In genomic region chr19:4154571-4155312, GRCh38 we compare ENCODE assay signal across 28 cellular contexts. TPM values are rescaled to one million over a fixed set of nuclear protein-coding genes. Genes with fewer than 3 reads are reported as not detected.
"Had no signal": no experiment of that assay in that cellular context is flagged by ENCODE, and none has a peak within 500 bp of the region (broad histone marks: within the 10 kb centered on the region; RNA-seq: fewer than 3 reads in every experiment).

No MANE protein-coding gene starts in this region.

- H3K27ac Mint-ChIP-seq: activated CD4-positive, alpha-beta memory T cell treated with anti-CD3 and anti-CD28 coated beads for 36 hours; activated CD4-positive, alpha-beta T cell treated with anti-CD3 and anti-CD28 coated beads, Interleukin-2, amount 10 ng/mL, durations not matched to agents 7 days and 5 days; activated naive CD4-positive, alpha-beta T cell treated with anti-CD3 and anti-CD28 coated beads, Interleukin-2, amount 50 U/mL, for 24 hours; activated naive CD8-positive, alpha-beta T cell treated with anti-CD3 and anti-CD28 coated beads, Interleukin-2, amount 50 U/mL, for 24 hours; activated T-cell treated with anti-CD3 and anti-CD28 coated beads, Interleukin-2, amount 50 U/mL, for 72 hours; activated T-helper 2 cell treated with anti-CD3 and anti-CD28 coated beads, Interferon-gamma antibody, Interleukin-2, Interleukin-4, amounts not matched to agents 10 μg/mL and 5 μg/mL and 100 μg/mL, durations not matched to agents 14 hours and 24 hours and 36 hours had no signal

- H3K27me3 Mint-ChIP-seq: activated CD4-positive, alpha-beta memory T cell treated with anti-CD3 and anti-CD28 coated beads for 36 hours; activated naive CD4-positive, alpha-beta T cell treated with anti-CD3 and anti-CD28 coated beads, Interleukin-2, amount 50 U/mL, for 24 hours had no signal

- H3K4me3 Mint-ChIP-seq: activated CD4-positive, alpha-beta memory T cell treated with anti-CD3 and anti-CD28 coated beads for 36 hours; activated CD4-positive, alpha-beta T cell treated with anti-CD3 and anti-CD28 coated beads, Interleukin-2, amount 10 ng/mL, durations not matched to agents 7 days and 5 days; activated naive CD4-positive, alpha-beta T cell treated with anti-CD3 and anti-CD28 coated beads, Interleukin-2, amount 50 U/mL, for 24 hours; activated naive CD8-positive, alpha-beta T cell treated with anti-CD3 and anti-CD28 coated beads, Interleukin-2, amount 50 U/mL, for 24 hours; activated T-cell treated with anti-CD3 and anti-CD28 coated beads, Interleukin-2, amount 50 U/mL, for 72 hours; central memory CD8-positive, alpha-beta T cell had no signal

- H3K9ac ChIP-seq: SK-N-SH had no signal

- H3K4me3 ChIP-seq: ascending aorta, body of pancreas, SJCRH30 had no signal

- FAIRE-seq: bronchial epithelial cell had no signal

- ATAC-seq: activated naive CD8-positive, alpha-beta T cell treated with anti-CD3 and anti-CD28 coated beads, Interleukin-2, amount 50 U/mL, for 24 hours; activated T-cell treated with anti-CD3 and anti-CD28 coated beads, Interleukin-2, amount 50 U/mL, for 72 hours; body of pancreas; Panc1 had no signal

- H3K9me3 ChIP-seq: ascending aorta, body of pancreas, SJCRH30, SK-N-SH had no signal

- H3K27ac ChIP-seq: ascending aorta, body of pancreas, RWPE1, SJCRH30, VCaP had no signal

- H3K9me3 Mint-ChIP-seq: activated CD4-positive, alpha-beta memory T cell treated with anti-CD3 and anti-CD28 coated beads for 36 hours; activated CD4-positive, alpha-beta T cell treated with anti-CD3 and anti-CD28 coated beads, Interleukin-2, amount 10 ng/mL, durations not matched to agents 7 days and 5 days; activated naive CD4-positive, alpha-beta T cell treated with anti-CD3 and anti-CD28 coated beads, Interleukin-2, amount 50 U/mL, for 24 hours; activated naive CD8-positive, alpha-beta T cell treated with anti-CD3 and anti-CD28 coated beads, Interleukin-2, amount 50 U/mL, for 24 hours; activated T-cell treated with anti-CD3 and anti-CD28 coated beads, Interleukin-2, amount 50 U/mL, for 72 hours; activated T-helper 2 cell treated with anti-CD3 and anti-CD28 coated beads, Interferon-gamma antibody, Interleukin-2, Interleukin-4, amounts not matched to agents 10 μg/mL and 5 μg/mL and 100 μg/mL, durations not matched to agents 14 hours and 24 hours and 36 hours; central memory CD8-positive, alpha-beta T cell had no signal

- H3K36me3 Mint-ChIP-seq: activated CD4-positive, alpha-beta memory T cell treated with anti-CD3 and anti-CD28 coated beads for 36 hours; activated naive CD4-positive, alpha-beta T cell treated with anti-CD3 and anti-CD28 coated beads, Interleukin-2, amount 50 U/mL, for 24 hours had no signal

- H3K9me2 ChIP-seq: SK-N-SH had no signal

- H3K27me3 ChIP-seq: ascending aorta, body of pancreas had no signal

- H3K36me3 ChIP-seq: ascending aorta, SJCRH30 had no signal

- H3K4me2 ChIP-seq: SK-N-SH had no signal

- H3K4me1 ChIP-seq: ascending aorta, SJCRH30 had no signal

- DNase-seq: activated CD4-positive, alpha-beta memory T cell treated with anti-CD3 and anti-CD28 coated beads for 36 hours; activated CD4-positive, alpha-beta T cell treated with anti-CD3 and anti-CD28 coated beads, Interleukin-2, amount 10 ng/mL, durations not matched to agents 7 days and 5 days; activated CD4-positive, CD25-positive, alpha-beta regulatory T cell; activated CD8-positive, alpha-beta memory T cell treated with anti-CD3 and anti-CD28 coated beads, Interleukin-2, amount 50 U/mL, for 4 hours; activated gamma-delta T cell treated with Interleukin-2 at 50 U/mL for 16 hours; activated naive CD8-positive, alpha-beta T cell treated with anti-CD3 and anti-CD28 coated beads, Interleukin-2, amount 50 U/mL, for 24 hours; activated T-cell treated with anti-CD3 and anti-CD28 coated beads, Interleukin-2, amount 50 U/mL, for 72 hours; amniotic stem cell; body of pancreas; Kasumi-1; NCI-H1048; NCI-H146; NCI-H187 treated with DMSO at 0.1 percent for 48 hours; NCI-H2081 treated with DMSO at 0.1 percent for 48 hours; NCI-H446; OCI-M1; Right ventricle myocardium superior; SJCRH30; SK-N-SH; T-helper 1 cell had no signal

RNA-seq across cellular contexts. Expression of gene CREB3L3, which starts 1.3 kb away (rescaled TPM):
- total RNA-seq: activated CD4-positive, alpha-beta memory T cell treated with anti-CD3 and anti-CD28 coated beads for 36 hours; bronchial epithelial cell; Right ventricle myocardium superior; SJCRH30 had no signal

RNA-seq across cellular contexts. Expression of gene ANKRD24, which starts 27.7 kb away (rescaled TPM):
- total RNA-seq: ascending aorta had no signal
